Comparison of ENCODE assay signal across 23 cellular contexts in genomic region chr11:48165426-48165825, GRCh38. TPM values are rescaled to one million over a fixed set of nuclear protein-coding genes. Genes with fewer than 3 reads are reported as not detected.
"Had no signal": no experiment of that assay in that cellular context is flagged by ENCODE, and none has a peak within 500 bp of the region (broad histone marks: within the 10 kb centered on the region; RNA-seq: fewer than 3 reads in every experiment).

No MANE protein-coding gene starts in this region.

- H3K27me3 ChIP-seq: SJSA1 had no signal

- H3K4me3 ChIP-seq: SJSA1 had no signal

- DNase-seq: activated CD4-positive, alpha-beta T cell treated with anti-CD3 and anti-CD28 coated beads for 48 hours; activated CD4-positive, alpha-beta T cell treated with anti-CD3 and anti-CD28 coated beads, Interleukin-2, amount 50 U/mL, for 4 hours; activated CD4-positive, CD25-positive, alpha-beta regulatory T cell treated with anti-CD3 and anti-CD28 coated beads, Interleukin-2, amount 50 U/mL, for 72 hours; activated CD8-positive, alpha-beta memory T cell treated with anti-CD3 and anti-CD28 coated beads, Interleukin-2, amount 50 U/mL, for 48 hours; activated CD8-positive, alpha-beta T cell treated with anti-CD3 and anti-CD28 coated beads, Interleukin-2, amount 10 ng/mL, durations not matched to agents 7 days and 5 days; activated gamma-delta T cell treated with Interleukin-2 at 50 U/mL for 16 hours; activated naive CD4-positive, alpha-beta T cell treated with anti-CD3 and anti-CD28 coated beads, Interleukin-2, amount 50 U/mL, for 16 hours; activated T-cell treated with anti-CD3 and anti-CD28 coated beads, Interleukin-2, amount 50 U/mL, for 1 hour; amniotic stem cell; MM.1S; NCI-H1105; NCI-H1436; NCI-H1694 treated with DMSO at 0.1 percent for 48 hours; NCI-H2081; NCI-H510A treated with DMSO at 0.1 percent for 48 hours; SHP77; SW 1271 had no signal

- H3K9me3 ChIP-seq: SJSA1 had no signal

- H3K27ac ChIP-seq: SJSA1 had no signal

- ATAC-seq: activated CD8-positive, alpha-beta T cell treated with anti-CD3 and anti-CD28 coated beads, Interleukin-2, amount 10 ng/mL, durations not matched to agents 7 days and 5 days; SK-N-SH treated with all-trans-retinoic acid at 6 μM for 48 hours; WTC11 had no signal

RNA-seq across cellular contexts. Expression of gene OR4B1, which starts 51.2 kb away (rescaled TPM):
- total RNA-seq: activated CD8-positive, alpha-beta T cell treated with anti-CD3 and anti-CD28 coated beads, Interleukin-2, amount 10 ng/mL, durations not matched to agents 7 days and 5 days; astrocyte; PC-3; SJSA1; T-helper 1 cell treated with Interleukin-12 subunit alpha and Interleukin-12 subunit beta and Interleukin-4 antibody, amounts not matched to agents 30 ng/mL and 1 ng/mL, for 36 hours; WTC11 had no signal
